ENCODE assay signal across 25 cellular contexts in the genomic region with DNA sequence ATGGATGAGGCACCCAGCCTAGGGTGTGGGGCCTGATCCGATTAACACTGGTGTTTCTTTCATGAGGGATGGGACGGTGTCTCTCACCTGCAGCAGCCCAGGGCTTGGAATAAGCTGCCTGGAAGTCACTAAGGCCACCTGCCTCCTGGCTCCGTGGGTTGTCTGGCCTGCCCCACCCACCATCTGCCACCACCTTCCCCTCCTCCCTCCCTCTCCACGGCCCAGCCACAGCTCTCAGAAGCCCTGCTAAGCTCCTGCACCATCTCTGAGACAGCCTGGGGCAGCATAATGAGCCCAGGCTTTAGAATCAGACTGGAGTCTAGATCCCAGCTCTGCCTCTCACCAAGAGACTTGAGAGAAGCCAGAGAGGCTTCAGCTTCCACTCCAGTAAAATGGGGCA. TPM values are rescaled to one million over a fixed set of nuclear protein-coding genes. Genes with fewer than 3 reads are reported as not detected.
A peak's percentile ranks its signal among the peaks of the same experiment; 100 is the strongest.
DNase-seq lines count a peak whose midpoint lies in the region; ATAC-seq and TF ChIP-seq lines count a peak whose summit lies in the region.
"Had no signal": no experiment of that assay in that cellular context is flagged by ENCODE, and none has a peak within 500 bp of the region (broad histone marks: within the 10 kb centered on the region; RNA-seq: fewer than 3 reads in every experiment).

No MANE protein-coding gene starts in this region.

- no peak overlapping the region for H3K4me3 ChIP-seq in BE2C (ENCODE audit: low read depth, low read length)
- H3K4me3 ChIP-seq: GM12878, HAP-1, heart right ventricle had no signal

- ATAC-seq in GM21737 (IDR thresholded peaks at IDR 0.05; ENCODE audit: unreplicated experiment), result no peak
- ATAC-seq: GM12878, heart right ventricle, left cardiac atrium, Right ventricle myocardium inferior had no signal

- TF ChIP-seq CTCF in BE2C (IDR thresholded peaks at IDR 0.05; ENCODE audit: low read depth, low read length), result no peak

- no peaks in the 10 kb centered on the region for H3K27me3 ChIP-seq in BE2C

- H3K4me1 ChIP-seq in BE2C, result no peaks in the 10 kb centered on the region
- H3K4me1 ChIP-seq: HAP-1, heart right ventricle had no signal

- H3K36me3 ChIP-seq in BE2C, result no peaks in the 10 kb centered on the region
- H3K36me3 ChIP-seq: HAP-1, heart right ventricle had no signal

- peak; percentile 84 for DNase-seq in DMS 273 (lab: John Stamatoyannopoulos, UW; ENCODE audit: unreplicated experiment)
- DNase-seq in DMS 273 treated with DMSO at 0.1 percent for 48 hours (lab: John Stamatoyannopoulos, UW), result no peak
- DNase-seq in BE2C, result peak; percentile 24
- peak; percentile 50 to 75 for DNase-seq in NCI-H187 (lab: John Stamatoyannopoulos, UW)
- DNase-seq in NCI-H82 treated with DMSO at 0.1 percent for 48 hours (lab: John Stamatoyannopoulos, UW; ENCODE audit: unreplicated experiment), result peak; percentile 95
- DNase-seq in foreskin melanocyte, result no peak
- DNase-seq in NCI-H446 treated with DMSO at 0.1 percent for 48 hours (lab: John Stamatoyannopoulos, UW), result no peak
- DNase-seq: activated B cell treated with CpG ODN at 0.5 μM for 24 hours; activated naive CD4-positive, alpha-beta T cell treated with anti-CD3 and anti-CD28 coated beads, Interleukin-2, amount 10 ng/mL, durations not matched to agents 7 days and 5 days; amniotic stem cell; CD4-positive, alpha-beta T cell; effector CD8-positive, alpha-beta T cell; heart right ventricle; left cardiac atrium; NCI-H1105 treated with DMSO at 0.1 percent for 48 hours; NCI-H774; stimulated activated CD8-positive, alpha-beta memory T cell treated with anti-CD3 and anti-CD28 coated beads, Interleukin-4, amount 100 ng/mL, for 48 hours; SW 1271; T1000; trophoblast cell had no signal

- H3K9me3 ChIP-seq in BE2C, result no peaks in the 10 kb centered on the region
- H3K9me3 ChIP-seq: HAP-1, heart right ventricle had no signal

RNA-seq across cellular contexts. Expression of gene C1QA, which starts 23.8 kb away (rescaled TPM):
- not detected for polyA plus RNA-seq in BE2C (2012; ENCODE audit: insufficient read depth, insufficient read length, low read depth)
- polyA plus RNA-seq: GM12878, IgD-negative memory B cell had no signal

RNA-seq across cellular contexts. Expression of gene C1QC, which starts 30.8 kb away (rescaled TPM):
- not detected for polyA plus RNA-seq in BE2C (2012; ENCODE audit: insufficient read depth, insufficient read length, low read depth)
- polyA plus RNA-seq: GM12878, IgD-negative memory B cell had no signal

RNA-seq across cellular contexts. Expression of gene C1QB, which starts 40.4 kb away (rescaled TPM):
- not detected for polyA plus RNA-seq in BE2C (2012; ENCODE audit: insufficient read depth, insufficient read length, low read depth)
- polyA plus RNA-seq: GM12878, IgD-negative memory B cell had no signal

RNA-seq across cellular contexts. Expression of gene EPHA8, which starts 49.4 kb away (rescaled TPM):
- 11.8 TPM for polyA plus RNA-seq in BE2C (2012; ENCODE audit: insufficient read depth, insufficient read length, low read depth)
- polyA plus RNA-seq: GM12878, IgD-negative memory B cell had no signal

Comparison
In these comparisons a context has a peak if more than half of its experiments do, and no peak if none do; other contexts are left out.
1. DNase-seq: peak in DMS 273 (single experiment), BE2C (single experiment), NCI-H187 (2 of 2) and NCI-H82 treated with DMSO at 0.1 percent for 48 hours (single experiment); none in DMS 273 treated with DMSO at 0.1 percent for 48 hours (single experiment), foreskin melanocyte (single experiment) and NCI-H446 treated with DMSO at 0.1 percent for 48 hours (single experiment).